19 cellular contexts compared by ENCODE assay signal in the genomic region with DNA sequence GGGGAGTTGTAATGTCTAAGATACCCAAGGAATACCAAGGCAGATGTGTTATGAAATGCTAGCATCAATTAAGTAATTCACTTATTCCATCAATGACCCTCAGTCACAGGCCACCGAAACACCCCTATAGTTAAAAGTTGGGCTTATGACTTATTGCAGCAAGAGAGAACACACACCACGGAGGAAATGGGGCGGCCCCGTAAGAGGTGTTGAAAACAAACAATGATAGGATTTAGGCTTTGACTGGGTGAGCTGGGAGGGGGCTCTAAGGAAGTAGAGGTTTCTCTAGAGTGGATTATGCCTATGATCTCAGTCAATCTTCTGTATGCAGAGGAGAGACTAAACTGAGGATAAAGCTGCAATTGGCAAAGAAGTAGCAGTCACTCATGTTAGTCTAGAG. TPM values are rescaled to one million over a fixed set of nuclear protein-coding genes. Genes with fewer than 3 reads are reported as not detected.
A peak's percentile ranks its signal among the peaks of the same experiment; 100 is the strongest.
DNase-seq lines count a peak whose midpoint lies in the region; ATAC-seq and TF ChIP-seq lines count a peak whose summit lies in the region.
"Had no signal": no experiment of that assay in that cellular context is flagged by ENCODE, and none has a peak within 500 bp of the region (broad histone marks: within the 10 kb centered on the region; RNA-seq: fewer than 3 reads in every experiment).

No MANE protein-coding gene starts in this region.

- DNase-seq in activated naive CD4-positive, alpha-beta T cell treated with anti-CD3 and anti-CD28 coated beads, Interleukin-2, amount 10 ng/mL, durations not matched to agents 7 days and 5 days, result peak; percentile 37
- no peak for DNase-seq in activated naive CD4-positive, alpha-beta T cell (lab: John Stamatoyannopoulos, UW)
- no peak for DNase-seq in activated naive CD8-positive, alpha-beta T cell treated with anti-CD3 and anti-CD28 coated beads, Interleukin-2, amount 10 ng/mL, durations not matched to agents 7 days and 5 days
- no peak for DNase-seq in stimulated activated naive CD8-positive, alpha-beta T cell treated with anti-CD3 and anti-CD28 coated beads, Interleukin-15, Interleukin-2, amounts not matched to agents 100 U/mL and 50 U/mL, for 24 hours
- DNase-seq in NCI-H510A (lab: John Stamatoyannopoulos, UW), result no peak
- no peak for DNase-seq in NCI-H2081 treated with DMSO at 0.1 percent for 48 hours (lab: John Stamatoyannopoulos, UW)
- DNase-seq: GM23248, MM.1S, NCI-H1092, NCI-H146, NCI-H2081, NCI-H748 treated with DMSO at 0.1 percent for 48 hours, RPMI8226, SIG-M5 had no signal

- no peak overlapping the region for H3K27ac ChIP-seq in HEK293 (ENCODE audit: extremely low read depth, low read depth, low read length)
- H3K27ac ChIP-seq: BLaER1 treated with 17β-estradiol and CSF1 and Interleukin-3, amounts not matched to agents 10 nM and 100 nM; GM23248 had no signal

- no peaks in the 10 kb centered on the region for H3K36me3 ChIP-seq in HEK293 (ENCODE audit: control insufficient read depth in 2 of 2, insufficient read depth in 1 of 2, low read length in 2 of 2)
- H3K36me3 ChIP-seq: BLaER1 treated with 17β-estradiol and CSF1 and Interleukin-3, amounts not matched to agents 10 nM and 100 nM had no signal

- ATAC-seq in activated naive CD8-positive, alpha-beta T cell treated with anti-CD3 and anti-CD28 coated beads, Interleukin-2, amount 10 ng/mL, durations not matched to agents 7 days and 5 days (ENCODE audit: low read depth), result peak; percentile 94
- peak; percentile 81 for ATAC-seq in stimulated activated naive CD8-positive, alpha-beta T cell treated with anti-CD3 and anti-CD28 coated beads, Interleukin-15, Interleukin-2, amounts not matched to agents 100 U/mL and 50 U/mL, for 24 hours
- ATAC-seq: HCT116 had no signal

- peaks cover 21% of the 10 kb centered on the region for H3K4me1 Mint-ChIP-seq in activated naive CD4-positive, alpha-beta T cell treated with anti-CD3 and anti-CD28 coated beads, Interleukin-2, amount 10 ng/mL, durations not matched to agents 7 days and 5 days
- H3K4me1 Mint-ChIP-seq in activated naive CD8-positive, alpha-beta T cell treated with anti-CD3 and anti-CD28 coated beads, Interleukin-2, amount 10 ng/mL, durations not matched to agents 7 days and 5 days, result peaks cover 11% of the 10 kb centered on the region

- peak overlapping the region; percentile 56 for H3K27ac Mint-ChIP-seq in activated naive CD4-positive, alpha-beta T cell treated with anti-CD3 and anti-CD28 coated beads, Interleukin-2, amount 10 ng/mL, durations not matched to agents 7 days and 5 days
- peak overlapping the region; percentile 70 for H3K27ac Mint-ChIP-seq in activated naive CD8-positive, alpha-beta T cell treated with anti-CD3 and anti-CD28 coated beads, Interleukin-2, amount 10 ng/mL, durations not matched to agents 7 days and 5 days

- no peak overlapping the region for H3K4me3 ChIP-seq in HEK293 (ENCODE audit: low read depth, low read length)
- H3K4me3 ChIP-seq: BLaER1 treated with 17β-estradiol and CSF1 and Interleukin-3, amounts not matched to agents 10 nM and 100 nM; GM23248 had no signal

- no peak for TF ChIP-seq CTCF in HEK293 (tag by site-specific recombination; IDR thresholded peaks at IDR 0.05)

- no peak overlapping the region for H3K4me3 Mint-ChIP-seq in activated naive CD4-positive, alpha-beta T cell treated with anti-CD3 and anti-CD28 coated beads, Interleukin-2, amount 10 ng/mL, durations not matched to agents 7 days and 5 days
- H3K4me3 Mint-ChIP-seq in activated naive CD8-positive, alpha-beta T cell treated with anti-CD3 and anti-CD28 coated beads, Interleukin-2, amount 10 ng/mL, durations not matched to agents 7 days and 5 days, result no peak overlapping the region

- H3K4me1 ChIP-seq in HEK293 (ENCODE audit: control insufficient read depth, insufficient read depth, low read length), result peaks cover 5% of the 10 kb centered on the region; the same call in 1 of the 2 replicates

- POLR2A ChIA-PET in HEK293 (lab: Yijun Ruan, JAX), result no interaction called here
- POLR2A ChIA-PET in activated naive CD8-positive, alpha-beta T cell treated with anti-CD3 and anti-CD28 coated beads, Interleukin-2, amount 10 ng/mL, durations not matched to agents 7 days and 5 days (lab: Charles Lee), result interaction anchor here (0.6 to 1.5 kb wide), 3 partner anchors 14 to 809 kb away, joined by 3 to 5 read pairs (median 5); no protein-coding TSS in a partner anchor

- peaks cover 35% of the 10 kb centered on the region for H3K36me3 Mint-ChIP-seq in activated naive CD4-positive, alpha-beta T cell treated with anti-CD3 and anti-CD28 coated beads, Interleukin-2, amount 10 ng/mL, durations not matched to agents 7 days and 5 days
- H3K36me3 Mint-ChIP-seq in activated naive CD8-positive, alpha-beta T cell treated with anti-CD3 and anti-CD28 coated beads, Interleukin-2, amount 10 ng/mL, durations not matched to agents 7 days and 5 days, result peaks cover 7% of the 10 kb centered on the region

- H3K27me3 Mint-ChIP-seq in activated naive CD4-positive, alpha-beta T cell treated with anti-CD3 and anti-CD28 coated beads, Interleukin-2, amount 10 ng/mL, durations not matched to agents 7 days and 5 days, result no peaks in the 10 kb centered on the region
- no peaks in the 10 kb centered on the region for H3K27me3 Mint-ChIP-seq in activated naive CD8-positive, alpha-beta T cell treated with anti-CD3 and anti-CD28 coated beads, Interleukin-2, amount 10 ng/mL, durations not matched to agents 7 days and 5 days

- H3K9me3 Mint-ChIP-seq in activated naive CD4-positive, alpha-beta T cell treated with anti-CD3 and anti-CD28 coated beads, Interleukin-2, amount 10 ng/mL, durations not matched to agents 7 days and 5 days, result peaks cover 2% of the 10 kb centered on the region
- no peaks in the 10 kb centered on the region for H3K9me3 Mint-ChIP-seq in activated naive CD8-positive, alpha-beta T cell treated with anti-CD3 and anti-CD28 coated beads, Interleukin-2, amount 10 ng/mL, durations not matched to agents 7 days and 5 days

- CTCF ChIA-PET in activated naive CD4-positive, alpha-beta T cell treated with anti-CD3 and anti-CD28 coated beads, Interleukin-2, amount 10 ng/mL, durations not matched to agents 7 days and 5 days (lab: Charles Lee), result interaction anchor here (1.0 to 1.3 kb wide), 2 partner anchors 12 to 23 kb away, joined by 3 to 6 read pairs; no protein-coding TSS in a partner anchor
- CTCF ChIA-PET in HEK293 (lab: Yijun Ruan, JAX), result no interaction called here

- no peaks in the 10 kb centered on the region for H3K9me3 ChIP-seq in HEK293 (ENCODE audit: control insufficient read depth, insufficient read depth, low read depth, low read length)
- H3K9me3 ChIP-seq: BLaER1 treated with 17β-estradiol and CSF1 and Interleukin-3, amounts not matched to agents 10 nM and 100 nM had no signal

TF ChIP-seq in HEK293, 187 proteins besides CTCF, POLR2A, EP300 and RAD21:
- TF ChIP-seq GLI4 (tag by site-specific recombination; IDR thresholded peaks at IDR 0.05) (no peak), ZBTB20 (tag by site-specific recombination; IDR thresholded peaks at IDR 0.05) (no peak), PRDM10 (tag by site-specific recombination; IDR thresholded peaks at IDR 0.05) (peak; percentile 74)

RNA-seq across cellular contexts. Expression of gene PRKCQ, which starts 45.4 kb away (rescaled TPM):
- total RNA-seq in activated naive CD8-positive, alpha-beta T cell treated with anti-CD3 and anti-CD28 coated beads, Interleukin-2, amount 10 ng/mL, durations not matched to agents 7 days and 5 days, result 10 to 100 TPM; 61.2 to 61.8 TPM
- total RNA-seq: A673, GM23248, LHCN-M2 had no signal
